24 cellular contexts compared by ENCODE assay signal in genomic region chr4:151442002-151442401, GRCh38. TPM values are rescaled to one million over a fixed set of nuclear protein-coding genes. Genes with fewer than 3 reads are reported as not detected.
"Had no signal": no experiment of that assay in that cellular context is flagged by ENCODE, and none has a peak within 500 bp of the region (broad histone marks: within the 10 kb centered on the region; RNA-seq: fewer than 3 reads in every experiment).

No MANE protein-coding gene starts in this region.

- H3K27me3 ChIP-seq: MG63, Peyer's patch had no signal

- H3K27ac ChIP-seq: Peyer's patch, RWPE1, VCaP had no signal

- H3K4me1 Mint-ChIP-seq: activated CD4-positive, alpha-beta memory T cell treated with anti-CD3 and anti-CD28 coated beads, Interleukin-2, amount 10 ng/mL, durations not matched to agents 7 days and 5 days; activated T-helper 17 cell treated with anti-CD3 and anti-CD28 coated beads, Interleukin-2, amount 50 U/mL, for 72 hours; T-cell had no signal

- H3K4me3 ChIP-seq: MG63, Peyer's patch had no signal

- H3K4me1 ChIP-seq: Peyer's patch had no signal

- ATAC-seq: activated T-helper 17 cell treated with anti-CD3 and anti-CD28 coated beads, Interleukin-2, amount 50 U/mL, for 72 hours; T-cell had no signal

- H3K36me3 ChIP-seq: MG63, Peyer's patch had no signal

- H3K9me3 ChIP-seq: MG63, Peyer's patch had no signal

- H3K4me3 Mint-ChIP-seq: activated CD4-positive, alpha-beta memory T cell treated with anti-CD3 and anti-CD28 coated beads, Interleukin-2, amount 10 ng/mL, durations not matched to agents 7 days and 5 days; activated naive CD4-positive, alpha-beta T cell treated with anti-CD3 and anti-CD28 coated beads for 36 hours; activated naive CD8-positive, alpha-beta T cell; activated T-helper 17 cell treated with anti-CD3 and anti-CD28 coated beads, Interleukin-2, amount 50 U/mL, for 72 hours; T-cell had no signal

- H3K9me3 Mint-ChIP-seq: activated CD4-positive, alpha-beta memory T cell treated with anti-CD3 and anti-CD28 coated beads, Interleukin-2, amount 10 ng/mL, durations not matched to agents 7 days and 5 days; activated naive CD4-positive, alpha-beta T cell treated with anti-CD3 and anti-CD28 coated beads for 36 hours; activated T-helper 17 cell treated with anti-CD3 and anti-CD28 coated beads, Interleukin-2, amount 50 U/mL, for 72 hours; T-cell had no signal

- DNase-seq: activated CD4-positive, alpha-beta memory T cell treated with anti-CD3 and anti-CD28 coated beads, Interleukin-2, amount 10 ng/mL, durations not matched to agents 7 days and 5 days; activated CD4-positive, alpha-beta T cell treated with anti-CD3 and anti-CD28 coated beads, Interleukin-2, amount 50 U/mL, for 1 hour; activated CD4-positive, CD25-positive, alpha-beta regulatory T cell; activated gamma-delta T cell; activated naive CD4-positive, alpha-beta T cell treated with anti-CD3 and anti-CD28 coated beads for 36 hours; activated T-cell treated with anti-CD3 and anti-CD28 coated beads for 4 hours; activated T-cell treated with anti-CD3 and anti-CD28 coated beads, Interleukin-2, amount 50 U/mL, for 48 hours; MG63; MV-4-11; NCI-H1092 treated with DMSO at 0.1 percent for 48 hours; NCI-H1417 treated with DMSO at 0.1 percent for 48 hours; NCI-H1694; NCI-H2029; NCI-H524; Peyer's patch; SIG-M5; T-cell; T-helper 2 cell; T1000 had no signal

- H3K27ac Mint-ChIP-seq: activated CD4-positive, alpha-beta memory T cell treated with anti-CD3 and anti-CD28 coated beads, Interleukin-2, amount 10 ng/mL, durations not matched to agents 7 days and 5 days; activated naive CD4-positive, alpha-beta T cell treated with anti-CD3 and anti-CD28 coated beads for 36 hours; activated naive CD8-positive, alpha-beta T cell; activated T-helper 17 cell treated with anti-CD3 and anti-CD28 coated beads, Interleukin-2, amount 50 U/mL, for 72 hours; T-cell had no signal

- H3K36me3 Mint-ChIP-seq: activated naive CD8-positive, alpha-beta T cell; T-cell had no signal

RNA-seq across cellular contexts. Expression of gene FHIP1A, which starts 33.0 kb away (rescaled TPM):
- total RNA-seq: activated CD8-positive, alpha-beta memory T cell treated with anti-CD3 and anti-CD28 coated beads for 36 hours had no signal
